Comparison of ENCODE assay signal across 8 cellular contexts in the genomic region with DNA sequence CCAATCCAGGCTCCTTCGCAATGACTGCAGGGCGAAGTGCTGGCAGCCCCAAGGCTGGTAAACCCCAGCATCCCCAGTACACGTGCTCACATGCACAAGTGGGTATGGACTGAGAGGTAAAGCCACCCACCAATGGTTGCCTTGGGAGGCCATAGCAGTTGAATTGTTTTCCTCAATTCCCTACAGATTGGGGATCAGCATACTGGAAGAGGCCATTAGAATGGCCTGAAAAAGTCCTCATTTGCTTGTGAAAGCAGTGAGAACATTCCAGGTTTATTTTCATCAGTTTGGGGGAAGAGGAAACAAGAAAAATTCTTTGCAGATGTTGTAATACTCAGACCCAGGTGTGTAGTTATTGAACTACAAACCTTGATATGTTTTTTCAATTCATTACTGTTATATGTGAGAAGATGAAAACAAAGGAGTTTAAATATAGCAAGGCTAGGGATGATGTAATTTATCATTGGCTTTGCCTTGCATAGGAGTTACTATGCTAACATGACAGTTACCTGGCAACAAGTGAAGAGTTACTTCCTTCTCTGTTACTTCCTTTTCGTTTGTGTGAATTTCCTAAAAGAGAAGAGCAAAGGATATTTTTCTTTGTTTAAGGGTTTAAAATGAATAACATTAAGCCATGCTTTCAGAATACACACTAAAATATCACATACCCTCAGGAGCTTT. TPM values are rescaled to one million over a fixed set of nuclear protein-coding genes. Genes with fewer than 3 reads are reported as not detected.
DNase-seq lines count a peak whose midpoint lies in the region; ATAC-seq and TF ChIP-seq lines count a peak whose summit lies in the region.

No MANE protein-coding gene starts in this region.

- in situ Hi-C loops in GM13976 (cut with MboI; ENCODE audit: low sequenced_read_pairs, unreplicated experiment): no loop called here

- H3K9me3 ChIP-seq in skeletal muscle tissue (ENCODE audit: control insufficient read depth in 3 of 3, low read length in 3 of 3): no peaks in the 10 kb centered on the region

- H3K27me3 ChIP-seq in foreskin keratinocyte (no peaks in the 10 kb centered on the region), skeletal muscle tissue (ENCODE audit: control insufficient read depth in 3 of 3, insufficient read depth in 3 of 3, low read length in 3 of 3) (no peaks in the 10 kb centered on the region)

- no peaks in the 10 kb centered on the region for H3K4me1 ChIP-seq in foreskin keratinocyte
- peaks cover 6 to 17% (median 11%) of the 10 kb centered on the region in 3 donors for H3K4me1 ChIP-seq in skeletal muscle tissue (ENCODE audit: control insufficient read depth in 3 of 3, insufficient read depth in 3 of 3, low read length in 3 of 3)

- H3K9ac ChIP-seq in skeletal muscle tissue (ENCODE audit: low read depth in 1 of 3, low read length in 3 of 3): no peak overlapping the region

- H3K36me3 ChIP-seq in skeletal muscle tissue (ENCODE audit: control insufficient read depth in 3 of 3, insufficient read depth in 3 of 3, low read length in 3 of 3): peaks cover 12 to 30% (median 17%) of the 10 kb centered on the region in 3 donors

- DNase-seq in GM13976 (ENCODE audit: low spot score) (peak; percentile 60), SKM-1 treated with dmso at 0.1 percent for 144 hours (lab: John Stamatoyannopoulos, UW; ENCODE audit: unreplicated experiment) (peak; percentile 90), foreskin keratinocyte (peak; percentile 56 to 89), HCEC 1CT (no peak)
- no peak for DNase-seq in stimulated activated CD8-positive, alpha-beta memory T cell treated with anti-CD3 and anti-CD28 coated beads, Interleukin-4, amount 100 ng/mL, for 48 hours

- no peak for TF ChIP-seq CTCF in GM13976 (IDR thresholded peaks at IDR 0.05; ENCODE audit: borderline replicate concordance, control extremely low read depth, extremely low read depth, insufficient read depth, missing control alignments)
- TF ChIP-seq CTCF in foreskin keratinocyte (conservative IDR thresholded peaks at IDR 0.05): no peak

- H3K27ac ChIP-seq in foreskin keratinocyte (no peak overlapping the region), skeletal muscle tissue (ENCODE audit: low read depth, low read length) (peak overlapping the region; percentile 48)

- H3K4me3 ChIP-seq in skeletal muscle tissue (ENCODE audit: low read length in 3 of 3): no peak overlapping the region

- ATAC-seq in HG02885 (IDR thresholded peaks at IDR 0.05; ENCODE audit: poor library complexity, unreplicated experiment) (peak; percentile 48), foreskin keratinocyte (peak; percentile 86), HG02870 (IDR thresholded peaks at IDR 0.05; ENCODE audit: unreplicated experiment) (no peak)

RNA-seq across cellular contexts. Expression of gene MTMR12, which starts 36.4 kb away (rescaled TPM):
- 17.1 and 19.3 TPM in 2 replicates for total RNA-seq in foreskin keratinocyte
- 4.5 and 5.7 TPM in 2 replicates for polyA plus RNA-seq in foreskin keratinocyte
- total RNA-seq in skeletal muscle tissue: 15.1 TPM

Comparison
In these comparisons a context has a peak if more than half of its experiments do, and no peak if none do; other contexts are left out.
1. DNase-seq: peak in GM13976 (single experiment), SKM-1 treated with dmso at 0.1 percent for 144 hours (single experiment) and foreskin keratinocyte (2 of 2); none in stimulated activated CD8-positive, alpha-beta memory T cell treated with anti-CD3 and anti-CD28 coated beads, Interleukin-4, amount 100 ng/mL, for 48 hours (single experiment) and HCEC 1CT (single experiment).